In genomic region chr13:43879323-43880181, GRCh38 we compare ENCODE assay signal across 8 cellular contexts. TPM values are rescaled to one million over a fixed set of nuclear protein-coding genes. Genes with fewer than 3 reads are reported as not detected.
DNase-seq lines count a peak whose midpoint lies in the region; ATAC-seq, FAIRE-seq and TF ChIP-seq lines count a peak whose summit lies in the region.

Gene CCDC122, minus strand, starts transcription at chr13:43879740. Its CDS starts 10,364 bp downstream, at chr13:43869376.
Gene LACC1, plus strand, starts transcription at chr13:43879904. Its CDS starts 1,082 bp downstream, at chr13:43880986.

- H3K27me3 ChIP-seq in ACC112 (ENCODE audit: insufficient read depth, low read length), result no peaks in the 10 kb centered on the region
- H3K27me3 ChIP-seq in H1 (replicated peaks in 1 of 4; ENCODE audit: control insufficient read depth in 3 of 4, extremely low read depth in 1 of 4, insufficient read depth in 3 of 4, low read length in 3 of 4), result peaks cover 0 to 8% (median 4%) of the 10 kb centered on the region in 4 experiments; a peak in 4 of 7 replicates
- peaks cover 2% of the 10 kb centered on the region for H3K27me3 ChIP-seq in mesendoderm (ENCODE audit: insufficient read depth, low read length, poor library complexity)

- no peaks in the 10 kb centered on the region for H3K9me3 ChIP-seq in H1 (ENCODE audit: insufficient read depth in 2 of 2, low read depth in 1 of 2, low read length in 1 of 2)

- H2BK20ac ChIP-seq in H1 (ENCODE audit: low read length), result no peak within 1 kb of the TSS

- peaks cover 8% of the 10 kb centered on the region; the same call in 1 of the 2 replicates for H3K23me2 ChIP-seq in H1 (ENCODE audit: low read depth, low read length)

- H3K4me1 ChIP-seq in ACC112 (ENCODE audit: control insufficient read depth, insufficient read depth, low read length, unreplicated experiment) (peaks cover 18% of the 10 kb centered on the region), H1 (replicated peaks in 1 of 4; ENCODE audit: control insufficient read depth in 3 of 4, insufficient read depth in 4 of 4, low read length in 3 of 4) (peaks cover 1 to 6% (median 3%) of the 10 kb centered on the region in 4 experiments; a peak in 4 of 7 replicates), mesendoderm (ENCODE audit: control insufficient read depth, low read depth, low read length) (peaks cover 7% of the 10 kb centered on the region)

- DNase-seq in NCI-H526 treated with DMSO at 0.1 percent for 48 hours (lab: John Stamatoyannopoulos, UW) (peak; percentile 53), H1 (ENCODE audit: low read depth in 1 of 2, low spot score in 2 of 2) (peak in 1 of 2 experiments; percentile 87), mesendoderm (peak; percentile 89)
- DNase-seq in activated CD8-positive, alpha-beta memory T cell treated with anti-CD3 and anti-CD28 coated beads, Interleukin-2, amount 10 ng/mL, durations not matched to agents 7 days and 5 days, result peak; percentile 79
- peak; percentile 62 for DNase-seq in stimulated activated CD8-positive, alpha-beta memory T cell treated with anti-CD3 and anti-CD28 coated beads, Interleukin-15, amount 100 ng/mL, for 24 hours (ENCODE audit: low read depth)

- H3K4me3 ChIP-seq in ACC112 (ENCODE audit: low read depth, low read length), result peak within 1 kb of the TSS; percentile 84
- H3K4me3 ChIP-seq in H1 (ENCODE audit: extremely low read depth in 1 of 4, insufficient read depth in 2 of 4, low read depth in 3 of 4, low read length in 4 of 4), result peak within 1 kb of the TSS; percentile 63 to 81 (median 72)
- H3K4me3 ChIP-seq in mesendoderm (ENCODE audit: low read length), result peak within 1 kb of the TSS; percentile 72

- CTCF ChIA-PET in activated CD8-positive, alpha-beta memory T cell treated with anti-CD3 and anti-CD28 coated beads, Interleukin-2, amount 10 ng/mL, durations not matched to agents 7 days and 5 days (lab: Charles Lee), result interaction anchor here (0.6 to 1.5 kb wide), 6 partner anchors 9 to 794 kb away, joined by 3 to 5 read pairs (median 3); no protein-coding TSS in a partner anchor
- CTCF ChIA-PET in H1 (lab: Charles Lee; ENCODE audit: partially characterized antibody), result interaction anchor here (0.7 kb wide), 2 partner anchors 1033 to 1299 kb away, joined by 3 read pairs; no protein-coding TSS in a partner anchor

- peak within 1 kb of the TSS; percentile 67 to 94 for H3K4me2 ChIP-seq in H1 (ENCODE audit: insufficient read depth in 1 of 2, low read depth in 2 of 2, low read length in 2 of 2)
- peak within 1 kb of the TSS; percentile 92 for H3K4me2 ChIP-seq in mesendoderm (ENCODE audit: low read length)

- ATAC-seq in GM18502 (IDR thresholded peaks at IDR 0.05; ENCODE audit: poor library complexity, unreplicated experiment) (peak; percentile 80), HG02938 (IDR thresholded peaks at IDR 0.05; ENCODE audit: unreplicated experiment) (peak; percentile 70)
- peak; percentile 87 for ATAC-seq in activated CD8-positive, alpha-beta memory T cell treated with anti-CD3 and anti-CD28 coated beads, Interleukin-2, amount 10 ng/mL, durations not matched to agents 7 days and 5 days

- H3K14ac ChIP-seq in H1 (ENCODE audit: insufficient read length), result no peak within 1 kb of the TSS

- POLR2A ChIA-PET in H1 (lab: Charles Lee; ENCODE audit: partially characterized antibody), result interaction anchor here (0.6 to 0.8 kb wide), 2 partner anchors 69 to 74 kb away, joined by 3 read pairs; no protein-coding TSS in a partner anchor

- H2BK120ac ChIP-seq in H1 (replicated peaks; ENCODE audit: low read depth, low read length), result peak within 1 kb of the TSS; percentile 52
- no peak within 1 kb of the TSS for H2BK120ac ChIP-seq in mesendoderm (ENCODE audit: low read depth, low read length)

- H3K56ac ChIP-seq in H1 (replicated peaks; ENCODE audit: insufficient read length, low read depth, low read length), result peak within 1 kb of the TSS; percentile 82
- H3K56ac ChIP-seq in mesendoderm (ENCODE audit: low read length), result peak within 1 kb of the TSS; percentile 96

- WGBS in H1 (ENCODE audit: extremely low coverage in 1 of 2, insufficient coverage in 1 of 2, insufficient read length in 1 of 2, insufficient replicate concordance in 2 of 2, low coverage in 1 of 2, low lambda C conversion rate in 2 of 2, missing lambda C conversion rate in 1 of 2), 2 experiments, result 0% methylated on average over 59 of the region's 96 CpGs; no CpG with 5 or more reads in 1 of the 2 experiments
- WGBS in mesendoderm (ENCODE audit: extremely low coverage, insufficient coverage, low lambda C conversion rate), result no CpG with 5 or more reads among the region's 96 CpGs

- H3K23ac ChIP-seq in H1 (ENCODE audit: insufficient read length) (no peak within 1 kb of the TSS), mesendoderm (ENCODE audit: low read length) (peak within 1 kb of the TSS; percentile 37)

- peak within 1 kb of the TSS; percentile 76 for H2AFZ ChIP-seq in ACC112 (ENCODE audit: low read length, unreplicated experiment)
- H2AFZ ChIP-seq in H1 (ENCODE audit: low read length), result peak within 1 kb of the TSS; percentile 93

- H4K5ac ChIP-seq in H1 (ENCODE audit: insufficient read length, low read depth, low read length) (peak within 1 kb of the TSS; percentile 27), mesendoderm (ENCODE audit: low read length) (no peak within 1 kb of the TSS)

- TF ChIP-seq RAD21 in H1 (IDR thresholded peaks at IDR 0.05 in 1 of 2, conservative IDR thresholded peaks at IDR 0.05 in 1 of 2; ENCODE audit: low read depth in 2 of 2, low read length in 2 of 2), result no peak

- H4K8ac ChIP-seq in H1 (ENCODE audit: extremely low read depth, insufficient read depth, low read length) (peak within 1 kb of the TSS; percentile 95), mesendoderm (ENCODE audit: low read depth, low read length) (peak within 1 kb of the TSS; percentile 40)

- H3K9me3 Mint-ChIP-seq in activated CD8-positive, alpha-beta memory T cell treated with anti-CD3 and anti-CD28 coated beads, Interleukin-2, amount 10 ng/mL, durations not matched to agents 7 days and 5 days (ENCODE audit: low read depth), result no peaks in the 10 kb centered on the region

- H3K9ac ChIP-seq in H1 (replicated peaks in 1 of 4; ENCODE audit: extremely low read depth in 1 of 4, low read depth in 3 of 4, low read length in 3 of 4) (peak within 1 kb of the TSS; percentile 43 to 94 (median 77)), mesendoderm (ENCODE audit: low read length) (peak within 1 kb of the TSS; percentile 91)

- peak within 1 kb of the TSS; percentile 58 for H2BK5ac ChIP-seq in H1 (ENCODE audit: low read depth, low read length)
- H2BK5ac ChIP-seq in mesendoderm (ENCODE audit: low read length), result no peak within 1 kb of the TSS

- TF ChIP-seq CTCF in H1 (IDR thresholded peaks at IDR 0.05; ENCODE audit: control extremely low read depth in 1 of 3, insufficient read depth in 1 of 3, low read depth in 1 of 3, low read length in 3 of 3), result no peak

- no peaks in the 10 kb centered on the region for H3K79me1 ChIP-seq in H1 (ENCODE audit: low read depth, low read length)
- H3K79me1 ChIP-seq in mesendoderm (ENCODE audit: low read length), result no peaks in the 10 kb centered on the region

- H2AK5ac ChIP-seq in H1 (ENCODE audit: low read depth, low read length) (no peak within 1 kb of the TSS), mesendoderm (ENCODE audit: low read length) (no peak within 1 kb of the TSS)

- FAIRE-seq in H1 (lab: Jason Lieb, UNC), result no peak

- peak within 1 kb of the TSS; percentile 84 for H3K27ac ChIP-seq in ACC112 (ENCODE audit: low read depth, low read length)
- H3K27ac ChIP-seq in H1 (ENCODE audit: low read depth, low read length), result peak within 1 kb of the TSS; percentile 28; the same call in 1 of the 2 replicates
- peak within 1 kb of the TSS; percentile 75 for H3K27ac ChIP-seq in mesendoderm (ENCODE audit: low read depth, low read length)

- peak within 1 kb of the TSS; percentile 77 for H3K27ac Mint-ChIP-seq in activated CD8-positive, alpha-beta memory T cell treated with anti-CD3 and anti-CD28 coated beads, Interleukin-2, amount 10 ng/mL, durations not matched to agents 7 days and 5 days

- no peaks in the 10 kb centered on the region for H4K20me1 ChIP-seq in H1 (replicated peaks in 1 of 2; ENCODE audit: control insufficient read depth in 1 of 2, insufficient read depth in 2 of 2, low read length in 2 of 2)

- H3K4me3 Mint-ChIP-seq in activated CD8-positive, alpha-beta memory T cell treated with anti-CD3 and anti-CD28 coated beads, Interleukin-2, amount 10 ng/mL, durations not matched to agents 7 days and 5 days, result peak within 1 kb of the TSS; percentile 78

- H3K36me3 Mint-ChIP-seq in activated CD8-positive, alpha-beta memory T cell treated with anti-CD3 and anti-CD28 coated beads, Interleukin-2, amount 10 ng/mL, durations not matched to agents 7 days and 5 days, result peaks cover 7% of the 10 kb centered on the region

- no peak for TF ChIP-seq EP300 in H1 (IDR thresholded peaks at IDR 0.05; ENCODE audit: borderline replicate concordance in 1 of 2, low read depth in 2 of 2, low read length in 2 of 2)

- H3K4ac ChIP-seq in H1 (replicated peaks; ENCODE audit: insufficient read length, low read depth, low read length) (no peak within 1 kb of the TSS), mesendoderm (ENCODE audit: low read depth, low read length) (peak within 1 kb of the TSS; percentile 64)

- H3K79me2 ChIP-seq in ACC112 (ENCODE audit: control insufficient read depth, insufficient read depth, low read length, unreplicated experiment), result peaks cover 12% of the 10 kb centered on the region
- no peaks in the 10 kb centered on the region; a peak in 1 of 4 replicates for H3K79me2 ChIP-seq in H1 (ENCODE audit: control insufficient read depth in 1 of 2, insufficient read depth in 2 of 2, low read length in 2 of 2)
- H3K79me2 ChIP-seq in mesendoderm (ENCODE audit: control insufficient read depth, insufficient read depth, low read length), result no peaks in the 10 kb centered on the region

- peaks cover 4% of the 10 kb centered on the region; the same call in 1 of the 2 replicates for H3K36me3 ChIP-seq in ACC112 (ENCODE audit: insufficient read depth, low read length)
- no peaks in the 10 kb centered on the region for H3K36me3 ChIP-seq in H1 (ENCODE audit: control insufficient read depth in 2 of 4, insufficient read depth in 4 of 4, low read length in 3 of 4)
- no peaks in the 10 kb centered on the region for H3K36me3 ChIP-seq in mesendoderm (ENCODE audit: control insufficient read depth, insufficient read depth, low read length)

- peak within 1 kb of the TSS; percentile 30; the same call in 1 of the 2 replicates for H2BK12ac ChIP-seq in H1 (ENCODE audit: low read depth, low read length)

- peak within 1 kb of the TSS; percentile 31 for H4K91ac ChIP-seq in H1 (replicated peaks; ENCODE audit: insufficient read length, low read length)

- no peak within 1 kb of the TSS for H2BK15ac ChIP-seq in H1 (ENCODE audit: low read length)
- no peak within 1 kb of the TSS for H2BK15ac ChIP-seq in mesendoderm (replicated peaks; ENCODE audit: low read depth)

- H3K18ac ChIP-seq in H1 (ENCODE audit: extremely low read depth, low read length) (peak within 1 kb of the TSS; percentile 92), mesendoderm (ENCODE audit: low read length) (peak within 1 kb of the TSS; percentile 62)

- H3K27me3 Mint-ChIP-seq in activated CD8-positive, alpha-beta memory T cell treated with anti-CD3 and anti-CD28 coated beads, Interleukin-2, amount 10 ng/mL, durations not matched to agents 7 days and 5 days, result peaks cover 5% of the 10 kb centered on the region

- peaks cover 30% of the 10 kb centered on the region for H3K4me1 Mint-ChIP-seq in activated CD8-positive, alpha-beta memory T cell treated with anti-CD3 and anti-CD28 coated beads, Interleukin-2, amount 10 ng/mL, durations not matched to agents 7 days and 5 days

- peak in 1 of 2 experiments; percentile 76; a peak in 2 of 3 replicates for TF ChIP-seq POLR2A in H1 (IDR thresholded peaks at IDR 0.05; ENCODE audit: control extremely low read depth in 1 of 2, low read depth in 2 of 2, low read length in 2 of 2)

RNA-seq across cellular contexts. Expression of gene CCDC122, which starts in this region (rescaled TPM):
- total RNA-seq in activated CD8-positive, alpha-beta memory T cell treated with anti-CD3 and anti-CD28 coated beads, Interleukin-2, amount 10 ng/mL, durations not matched to agents 7 days and 5 days, result 1 to 10 TPM; 1.3 to 2.0 TPM
- total RNA-seq in H1 (2021; fragmentation: NEBNext Ultra II Directional; extraction: Animal tissue kit (Norgen Biotek cat#: 25700)), result 3.7 and 5.8 TPM in 2 replicates
- 2.9 and 7.7 TPM in 2 replicates for polyA plus RNA-seq in H1 (2011; rRNA removed)
- polyA plus RNA-seq in H1 (2011; cell fraction: cytosol; rRNA removed), result 1.3 TPM
- 0.97 TPM for polyA plus RNA-seq in H1 (2011; cell fraction: nucleus; rRNA removed)
- polyA plus RNA-seq in H1 (2012, experiment 1 of 2), result 1.5 to 11.8 TPM (median 5.4 TPM) in 4 replicates
- 1.6 TPM for polyA plus RNA-seq in H1 (2012, experiment 2 of 2)
- 12.6 TPM for polyA plus RNA-seq in H1 (2013, experiment 1 of 2)
- 10.8 TPM for polyA plus RNA-seq in H1 (2013, experiment 2 of 2)
- polyA minus RNA-seq in H1 (2011; rRNA and poly(A)+ RNA removed), result 0.76 and 2.0 TPM in 2 replicates
- polyA minus RNA-seq in H1 (2011; cell fraction: cytosol; rRNA and poly(A)+ RNA removed), result 3.2 TPM
- 15.5 TPM for polyA minus RNA-seq in H1 (2011; cell fraction: nucleus; rRNA and poly(A)+ RNA removed)
- polyA plus RNA-seq in mesendoderm (2013, experiment 1 of 2), result 7.2 TPM
- 6.6 TPM for polyA plus RNA-seq in mesendoderm (2013, experiment 2 of 2)

RNA-seq across cellular contexts. Expression of gene LACC1, which starts in this region (rescaled TPM):
- 1 to 10 TPM; 3.2 to 4.8 TPM for total RNA-seq in activated CD8-positive, alpha-beta memory T cell treated with anti-CD3 and anti-CD28 coated beads, Interleukin-2, amount 10 ng/mL, durations not matched to agents 7 days and 5 days
- 2.8 and 3.6 TPM in 2 replicates for total RNA-seq in H1 (2021; fragmentation: NEBNext Ultra II Directional; extraction: Animal tissue kit (Norgen Biotek cat#: 25700))
- polyA plus RNA-seq in H1 (2011; rRNA removed), result 0.49 and 0.57 TPM in 2 replicates
- 1.6 TPM for polyA plus RNA-seq in H1 (2011; cell fraction: cytosol; rRNA removed)
- polyA plus RNA-seq in H1 (2011; cell fraction: nucleus; rRNA removed), result 1.7 TPM
- 1.1 to 2.9 TPM (median 1.6 TPM) in 4 replicates for polyA plus RNA-seq in H1 (2012, experiment 1 of 2)
- 0.12 TPM for polyA plus RNA-seq in H1 (2012, experiment 2 of 2)
- 2.6 TPM for polyA plus RNA-seq in H1 (2013, experiment 1 of 2)
- polyA plus RNA-seq in H1 (2013, experiment 2 of 2), result 2.7 TPM
- 1.4 and 1.5 TPM in 2 replicates for polyA minus RNA-seq in H1 (2011; rRNA and poly(A)+ RNA removed)
- 1.4 TPM for polyA minus RNA-seq in H1 (2011; cell fraction: cytosol; rRNA and poly(A)+ RNA removed)
- 2.9 TPM for polyA minus RNA-seq in H1 (2011; cell fraction: nucleus; rRNA and poly(A)+ RNA removed)
- 1.5 TPM for polyA plus RNA-seq in mesendoderm (2013, experiment 1 of 2)
- 1.4 TPM for polyA plus RNA-seq in mesendoderm (2013, experiment 2 of 2)

Comparison
In these comparisons a context has a peak if more than half of its experiments do, and no peak if none do; other contexts are left out.
1. H3K27ac ChIP-seq: peak in every context shown above with its lines; median percentile 84 in ACC112; 75 in mesendoderm; 28 in H1.